In genomic region chr22:46844606-46845210, GRCh38 we compare ENCODE assay signal across 16 cellular contexts.
DNase-seq lines count a peak whose midpoint lies in the region; ATAC-seq and TF ChIP-seq lines count a peak whose summit lies in the region.
"Had no signal": no experiment of that assay in that cellular context is flagged by ENCODE, and none has a peak within 500 bp of the region (broad histone marks: within the 10 kb centered on the region; RNA-seq: fewer than 3 reads in every experiment).

No MANE protein-coding gene starts in this region.

- H3K27me3 ChIP-seq in BLaER1 (no peaks in the 10 kb centered on the region), adipocyte (replicated peaks; ENCODE audit: control insufficient read depth, insufficient read depth, low read length) (no peaks in the 10 kb centered on the region), gastroesophageal sphincter (no peaks in the 10 kb centered on the region)
- H3K27me3 ChIP-seq: colonic mucosa, foreskin keratinocyte had no signal

- peaks cover 4% of the 10 kb centered on the region for H3K36me3 Mint-ChIP-seq in progenitor cell of endocrine pancreas (ENCODE audit: insufficient read depth)

- no peak for TF ChIP-seq EP300 in gastroesophageal sphincter (IDR thresholded peaks at IDR 0.05)

- H3K9ac ChIP-seq in BLaER1 (no peak overlapping the region), adipocyte (ENCODE audit: low read length) (peak overlapping the region; percentile 72)

- H3K4me3 ChIP-seq in BLaER1 (no peak overlapping the region), adipocyte (ENCODE audit: low read length) (peak overlapping the region; percentile 76), gastroesophageal sphincter (peak overlapping the region; percentile 32 to 39)
- H3K4me3 ChIP-seq: colonic mucosa, smooth muscle cell had no signal

- no peak overlapping the region for H3K4me3 Mint-ChIP-seq in progenitor cell of endocrine pancreas (ENCODE audit: low read depth)
- H3K4me3 Mint-ChIP-seq: activated naive CD8-positive, alpha-beta T cell treated with anti-CD3 and anti-CD28 coated beads, Interleukin-2, amount 50 U/mL, for 24 hours; natural killer cell had no signal

- no peaks in the 10 kb centered on the region for H3K9me3 ChIP-seq in BLaER1
- H3K9me3 ChIP-seq in adipocyte (ENCODE audit: control insufficient read depth, low read length) = no peaks in the 10 kb centered on the region
- no peaks in the 10 kb centered on the region for H3K9me3 ChIP-seq in gastroesophageal sphincter
- H3K9me3 ChIP-seq: colonic mucosa had no signal

- H3K27ac Mint-ChIP-seq in progenitor cell of endocrine pancreas = peak overlapping the region; percentile 50
- H3K27ac Mint-ChIP-seq: activated naive CD8-positive, alpha-beta T cell treated with anti-CD3 and anti-CD28 coated beads, Interleukin-2, amount 50 U/mL, for 24 hours had no signal

- 49 to 62% methylated on average over 4 to 10 of the region's 11 CpGs for WGBS in gastroesophageal sphincter (ENCODE audit: low coverage in 1 of 2), 2 donors

- peaks cover 23% of the 10 kb centered on the region for H3K4me1 ChIP-seq in BLaER1
- H3K4me1 ChIP-seq in adipocyte (ENCODE audit: control insufficient read depth, insufficient read depth, low read length) = peaks cover 8% of the 10 kb centered on the region
- peaks cover 0 to 19% (median 3%) of the 10 kb centered on the region in 3 donors for H3K4me1 ChIP-seq in gastroesophageal sphincter
- H3K4me1 ChIP-seq: colonic mucosa had no signal

- ATAC-seq in gastroesophageal sphincter = no peak
- ATAC-seq in GM21447 (IDR thresholded peaks at IDR 0.05; ENCODE audit: unreplicated experiment) = no peak
- ATAC-seq: activated naive CD8-positive, alpha-beta T cell treated with anti-CD3 and anti-CD28 coated beads, Interleukin-2, amount 50 U/mL, for 24 hours; foreskin keratinocyte had no signal

- H3K4me2 ChIP-seq in BLaER1 = peak overlapping the region; percentile 10; the same call in 1 of the 2 replicates
- H3K4me2 ChIP-seq: smooth muscle cell had no signal

- no peaks in the 10 kb centered on the region for H3K27me3 Mint-ChIP-seq in progenitor cell of endocrine pancreas
- H3K27me3 Mint-ChIP-seq: activated naive CD8-positive, alpha-beta T cell treated with anti-CD3 and anti-CD28 coated beads, Interleukin-2, amount 50 U/mL, for 24 hours had no signal

- TF ChIP-seq CTCF in gastroesophageal sphincter (IDR thresholded peaks at IDR 0.05) (no peak), progenitor cell of endocrine pancreas (IDR thresholded peaks at IDR 0.05; ENCODE audit: unreplicated experiment) (no peak)

- H4K20me1 ChIP-seq in BLaER1 = peaks cover 81% of the 10 kb centered on the region

- peaks cover under 1% of the 10 kb centered on the region for H3K9me3 Mint-ChIP-seq in progenitor cell of endocrine pancreas (ENCODE audit: low read depth)
- H3K9me3 Mint-ChIP-seq: activated naive CD8-positive, alpha-beta T cell treated with anti-CD3 and anti-CD28 coated beads, Interleukin-2, amount 50 U/mL, for 24 hours; natural killer cell had no signal

- peaks cover 75% of the 10 kb centered on the region for H3K36me3 ChIP-seq in BLaER1
- no peaks in the 10 kb centered on the region for H3K36me3 ChIP-seq in adipocyte (ENCODE audit: control insufficient read depth, insufficient read depth, low read length, severe bottlenecking)
- peaks cover 0 to 11% of the 10 kb centered on the region in 2 donors for H3K36me3 ChIP-seq in gastroesophageal sphincter
- H3K36me3 ChIP-seq: colonic mucosa had no signal

- DNase-seq in adipocyte (ENCODE audit: low read depth) = no peak
- DNase-seq in progenitor cell of endocrine pancreas (ENCODE audit: low spot score, unreplicated experiment) = no peak
- no peak for DNase-seq in NCI-H146 treated with DMSO at 0.1 percent for 48 hours (lab: John Stamatoyannopoulos, UW; ENCODE audit: unreplicated experiment)
- DNase-seq in NCI-H128 (lab: John Stamatoyannopoulos, UW; ENCODE audit: unreplicated experiment) = no peak
- DNase-seq in iPS-NIHi11 (ENCODE audit: low spot score) = no peak
- DNase-seq: activated naive CD8-positive, alpha-beta T cell treated with anti-CD3 and anti-CD28 coated beads, Interleukin-2, amount 50 U/mL, for 24 hours; colonic mucosa; KG1; natural killer cell; NCI-H2081; NCI-H774 had no signal

- TF ChIP-seq POLR2A in gastroesophageal sphincter (IDR thresholded peaks at IDR 0.05) = no peak

- H3K27ac ChIP-seq in BLaER1 (no peak overlapping the region), gastroesophageal sphincter (peak overlapping the region in 1 of 4 donors; percentile 34)
- H3K27ac ChIP-seq: colonic mucosa had no signal

- peaks cover 2% of the 10 kb centered on the region for H3K4me1 Mint-ChIP-seq in progenitor cell of endocrine pancreas (ENCODE audit: low read depth)
